ENCODE assay signal across 1 cellular context in the genomic region with DNA sequence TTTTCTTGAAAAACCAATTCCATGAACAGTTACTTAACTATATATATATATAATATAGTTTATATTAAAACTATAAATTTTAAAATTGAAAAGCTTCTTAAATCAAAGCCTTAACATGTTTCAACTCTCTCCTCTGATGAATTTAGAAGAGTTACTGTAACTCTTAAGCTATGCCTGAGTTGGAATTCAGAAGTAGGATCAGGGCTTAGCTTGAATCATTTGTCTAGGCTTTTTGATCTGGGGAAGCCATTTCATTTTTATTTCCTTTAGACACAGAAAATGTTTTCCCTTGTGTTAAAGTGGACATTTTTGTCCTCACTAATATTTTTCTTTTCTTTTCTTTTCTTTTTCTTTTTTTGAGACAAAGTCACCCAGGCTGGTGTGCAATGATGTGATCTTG.
TF ChIP-seq lines count a peak whose summit lies in the region.

No MANE protein-coding gene starts in this region.

TF ChIP-seq in HCT116, 20 proteins besides CTCF, POLR2A, EP300 and RAD21 (continued from another document):
- no peak for TF ChIP-seq REST (IDR thresholded peaks at IDR 0.05; ENCODE audit: low read depth)
- no peak for TF ChIP-seq FOSL1 (IDR thresholded peaks at IDR 0.05; ENCODE audit: low read depth)
- TF ChIP-seq CEBPB (IDR thresholded peaks at IDR 0.05; ENCODE audit: low read depth) = no peak
- TF ChIP-seq YY1 (IDR thresholded peaks at IDR 0.05; ENCODE audit: extremely low read depth, insufficient replicate concordance, low read depth, low read length) = no peak
- TF ChIP-seq EZH2phosphoT487 (IDR thresholded peaks at IDR 0.05; ENCODE audit: borderline replicate concordance) = no peak
- TF ChIP-seq JUND (IDR thresholded peaks at IDR 0.05) = no peak
- TF ChIP-seq, protein P1, sequence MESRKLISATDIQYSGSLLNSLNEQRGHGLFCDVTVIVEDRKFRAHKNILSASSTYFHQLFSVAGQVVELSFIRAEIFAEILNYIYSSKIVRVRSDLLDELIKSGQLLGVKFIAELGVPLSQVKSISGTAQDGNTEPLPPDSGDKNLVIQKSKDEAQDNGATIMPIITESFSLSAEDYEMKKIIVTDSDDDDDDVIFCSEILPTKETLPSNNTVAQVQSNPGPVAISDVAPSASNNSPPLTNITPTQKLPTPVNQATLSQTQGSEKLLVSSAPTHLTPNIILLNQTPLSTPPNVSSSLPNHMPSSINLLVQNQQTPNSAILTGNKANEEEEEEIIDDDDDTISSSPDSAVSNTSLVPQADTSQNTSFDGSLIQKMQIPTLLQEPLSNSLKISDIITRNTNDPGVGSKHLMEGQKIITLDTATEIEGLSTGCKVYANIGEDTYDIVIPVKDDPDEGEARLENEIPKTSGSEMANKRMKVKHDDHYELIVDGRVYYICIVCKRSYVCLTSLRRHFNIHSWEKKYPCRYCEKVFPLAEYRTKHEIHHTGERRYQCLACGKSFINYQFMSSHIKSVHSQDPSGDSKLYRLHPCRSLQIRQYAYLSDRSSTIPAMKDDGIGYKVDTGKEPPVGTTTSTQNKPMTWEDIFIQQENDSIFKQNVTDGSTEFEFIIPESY (IDR thresholded peaks at IDR 0.05; ENCODE audit: extremely low read depth, insufficient replicate concordance, low read length) = no peak
- TF ChIP-seq CBX3 (IDR thresholded peaks at IDR 0.05; ENCODE audit: low read depth) = no peak
- no peak for TF ChIP-seq ZFX (IDR thresholded peaks at IDR 0.05)
- no peak for TF ChIP-seq SIN3A (IDR thresholded peaks at IDR 0.05; ENCODE audit: low read depth)
- TF ChIP-seq ZNF274 (IDR thresholded peaks at IDR 0.05; ENCODE audit: low read depth, low read length) = no peak
- TF ChIP-seq SRF (IDR thresholded peaks at IDR 0.05; ENCODE audit: low read depth) = no peak
- no peak for TF ChIP-seq POLR2AphosphoS5 (IDR thresholded peaks at IDR 0.05; ENCODE audit: low read depth, low read length)
- no peak for TF ChIP-seq SP1 (IDR thresholded peaks at IDR 0.05; ENCODE audit: low read depth)
- TF ChIP-seq EZH2 (IDR thresholded peaks at IDR 0.05) = no peak
TF ChIP-seq in HCT116: peak in this region for 0.
